In the genomic region with DNA sequence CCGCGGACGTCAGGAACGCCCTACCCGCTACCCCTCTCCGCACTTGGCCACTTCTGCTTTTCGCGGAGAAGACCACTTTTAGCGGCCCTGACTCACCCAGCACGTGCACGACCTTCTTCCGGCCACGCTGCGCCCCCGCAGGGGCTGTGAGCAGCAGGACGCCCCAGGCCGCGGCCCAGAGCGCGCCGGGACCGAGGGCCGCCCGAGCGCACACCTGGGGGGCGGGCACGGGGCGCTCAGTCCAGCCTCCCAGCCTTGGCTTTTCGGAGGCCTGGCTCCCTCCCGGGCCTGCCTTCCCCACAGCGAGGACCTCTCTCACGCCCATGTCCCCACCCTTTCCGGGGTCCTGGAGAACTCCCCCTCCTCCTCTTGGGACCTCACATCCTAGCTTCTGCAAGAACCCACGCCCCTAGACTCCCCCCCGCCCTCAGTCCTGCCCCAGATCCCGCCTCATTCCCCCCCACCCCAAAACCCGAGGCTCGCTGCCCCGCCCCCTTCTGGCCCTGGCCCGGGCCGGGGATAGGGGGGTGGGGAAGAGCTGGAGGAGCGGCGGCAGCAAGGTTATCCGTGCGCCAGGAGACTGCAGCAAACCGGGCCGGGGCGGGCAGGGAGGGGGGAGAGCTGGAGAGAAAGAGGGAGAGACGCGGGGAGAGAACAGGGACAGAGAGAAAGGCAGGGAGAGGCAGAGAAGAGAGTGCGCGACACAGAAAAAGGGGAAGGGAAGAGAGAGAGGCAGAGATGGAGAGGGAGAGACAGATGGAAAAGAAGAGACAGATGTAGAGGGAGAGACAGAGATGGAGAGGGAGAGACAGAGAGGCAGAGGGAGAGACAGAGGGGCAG, we compare ENCODE assay signal across 11 cellular contexts. TPM values are rescaled to one million over a fixed set of nuclear protein-coding genes. Genes with fewer than 3 reads are reported as not detected.
DNase-seq lines count a peak whose midpoint lies in the region; TF ChIP-seq lines count a peak whose summit lies in the region.
"Had no signal": no experiment of that assay in that cellular context is flagged by ENCODE, and none has a peak within 500 bp of the region (broad histone marks: within the 10 kb centered on the region; RNA-seq: fewer than 3 reads in every experiment).

No MANE protein-coding gene starts in this region.

- TF ChIP-seq POLR2A in Peyer's patch (IDR thresholded peaks at IDR 0.05), result no peak
- TF ChIP-seq POLR2A in transverse colon (IDR thresholded peaks at IDR 0.05), result no peak

- H3K4me1 ChIP-seq in HUES64 (ENCODE audit: insufficient read depth, low read length) (no peaks in the 10 kb centered on the region), mesodermal cell (ENCODE audit: control insufficient read depth, insufficient read depth, low read length, poor library complexity, severe bottlenecking) (peaks cover 7% of the 10 kb centered on the region), Peyer's patch (peaks cover 0 to 13% (median 3%) of the 10 kb centered on the region in 4 donors), transverse colon (peaks cover 0 to 7% (median 0%) of the 10 kb centered on the region in 4 donors)
- H3K4me1 ChIP-seq: right lobe of liver had no signal

- TF ChIP-seq CTCF in AG04450 (IDR thresholded peaks at IDR 0.05; ENCODE audit: low read depth, low read length) (no peak), astrocyte of the cerebellum (IDR thresholded peaks at IDR 0.05; ENCODE audit: low read depth, low read length, missing control alignments) (no peak), Peyer's patch (IDR thresholded peaks at IDR 0.05) (no peak), GM10248 (IDR thresholded peaks at IDR 0.05; ENCODE audit: control extremely low read depth, extremely low read depth, low read depth, missing control alignments) (no peak), transverse colon (IDR thresholded peaks at IDR 0.05) (no peak)

- in situ Hi-C loops in astrocyte of the cerebellum (cut with HindIII; ENCODE audit: low sequenced_read_pairs), result no loop called here
- in situ Hi-C loops in transverse colon (cut with MboI; ENCODE audit: low pct_ligation_motif_present in 1 of 4, low pct_unique_long_range_greater_than_20kb in 1 of 4, low sequenced_read_pairs in 3 of 4), result no loop called here

- peaks cover 36% of the 10 kb centered on the region for H3K27me3 ChIP-seq in AG04450 (ENCODE audit: control insufficient read depth, insufficient read depth, low read length)
- peaks cover 33% of the 10 kb centered on the region for H3K27me3 ChIP-seq in HUES64 (ENCODE audit: insufficient read depth, low read length)
- peaks cover 0 to 8% of the 10 kb centered on the region in 2 donors for H3K27me3 ChIP-seq in Peyer's patch
- peaks cover 54% of the 10 kb centered on the region for H3K27me3 ChIP-seq in transverse colon
- H3K27me3 ChIP-seq: right lobe of liver had no signal

- CTCF ChIA-PET in AG04450 (lab: Charles Lee), result interaction anchor here (0.6 kb wide), 1 partner anchor 102 kb away, joined by 4 read pairs; no protein-coding TSS in a partner anchor
- CTCF ChIA-PET in GM10248 (lab: Yijun Ruan, JAX), result no interaction called here

- intact Hi-C loops in transverse colon (cut with DNase I; ENCODE audit: low total_unique reads), result no loop called here

- peak overlapping the region; percentile 32 for H3K4me3 ChIP-seq in AG04450 (ENCODE audit: low read depth, low read length)
- peak overlapping the region; percentile 72 for H3K4me3 ChIP-seq in HUES64 (ENCODE audit: low read length)
- H3K4me3 ChIP-seq in astrocyte of the cerebellum (ENCODE audit: low read depth, low read length), result peak overlapping the region; percentile 10
- peak overlapping the region; percentile 33 for H3K4me3 ChIP-seq in mesodermal cell (ENCODE audit: extremely low read depth, insufficient read depth, low read length, poor library complexity, severe bottlenecking)
- H3K4me3 ChIP-seq in Peyer's patch, result peak overlapping the region in 2 of 4 donors; percentile 25 to 30
- peak overlapping the region in 1 of 4 donors; percentile 33 for H3K4me3 ChIP-seq in transverse colon
- H3K4me3 ChIP-seq: right lobe of liver had no signal

- no peak overlapping the region for H3K27ac ChIP-seq in AG04450 (ENCODE audit: low read depth, low read length)
- no peak overlapping the region; the same call in 1 of the 2 replicates for H3K27ac ChIP-seq in HUES64 (ENCODE audit: low read depth, low read length)
- no peak overlapping the region for H3K27ac ChIP-seq in mesodermal cell (ENCODE audit: low read depth, low read length, severe bottlenecking)
- H3K27ac ChIP-seq in Peyer's patch, result no peak overlapping the region
- H3K27ac ChIP-seq in transverse colon, result no peak overlapping the region
- H3K27ac ChIP-seq: right lobe of liver had no signal

- H3K36me3 ChIP-seq in HUES64 (ENCODE audit: insufficient read depth, low read length) (no peaks in the 10 kb centered on the region), mesodermal cell (ENCODE audit: control insufficient read depth, insufficient read depth, low read length) (no peaks in the 10 kb centered on the region), Peyer's patch (peaks cover 0 to 4% (median 0%) of the 10 kb centered on the region in 3 donors), transverse colon (no peaks in the 10 kb centered on the region)
- H3K36me3 ChIP-seq: right lobe of liver had no signal

- H3K9me3 ChIP-seq in AG04450 (ENCODE audit: control insufficient read depth, insufficient read depth, low read length), result peaks cover 13% of the 10 kb centered on the region
- no peaks in the 10 kb centered on the region for H3K9me3 ChIP-seq in HUES64 (ENCODE audit: insufficient read depth, low read depth, low read length)
- no peaks in the 10 kb centered on the region for H3K9me3 ChIP-seq in mesodermal cell (ENCODE audit: control insufficient read depth, low read length)
- H3K9me3 ChIP-seq in Peyer's patch, result no peaks in the 10 kb centered on the region
- no peaks in the 10 kb centered on the region for H3K9me3 ChIP-seq in transverse colon
- H3K9me3 ChIP-seq: right lobe of liver had no signal

- WGBS in HUES64, result 1% methylated on average over 50 of the region's 52 CpGs
- 4 to 8% methylated on average over 40 to 45 of the region's 52 CpGs for WGBS in mesodermal cell (ENCODE audit: insufficient coverage in 2 of 2), 2 experiments
- 8 to 18% methylated on average over 4 to 34 of the region's 52 CpGs for WGBS in transverse colon (ENCODE audit: low coverage in 1 of 2), 2 donors

- peak overlapping the region; percentile 72 for H3K9ac ChIP-seq in HUES64 (ENCODE audit: low read depth, low read length)

- DNase-seq in AG04450 (ENCODE audit: low read depth, low spot score) (no peak), astrocyte of the cerebellum (ENCODE audit: low read depth) (no peak), Peyer's patch (no peak), GM10248 (ENCODE audit: extremely low spot score) (no peak), transverse colon (no peak), NCI-H526 treated with DMSO at 0.1 percent for 48 hours (lab: John Stamatoyannopoulos, UW) (no peak)
- DNase-seq: DND-41, right lobe of liver had no signal

- no peak for TF ChIP-seq EP300 in transverse colon (IDR thresholded peaks at IDR 0.05; ENCODE audit: low read depth)

- POLR2A ChIA-PET in AG04450 (lab: Yijun Ruan, JAX) (no interaction called here), GM10248 (lab: Yijun Ruan, JAX) (no interaction called here)

RNA-seq across cellular contexts. Expression of gene TM6SF2, which starts 11.5 kb away (rescaled TPM):
- polyA plus RNA-seq in AG04450 (2011; rRNA removed), result 0.86 and 1.0 TPM in 2 replicates
- polyA minus RNA-seq in AG04450 (2011; rRNA and poly(A)+ RNA removed), result 0.83 and 1.0 TPM in 2 replicates
- 1.7 TPM for polyA plus RNA-seq in HUES64 (2013, experiment 1 of 2)
- 4.0 TPM for polyA plus RNA-seq in HUES64 (2013, experiment 2 of 2)
- 10.8 TPM for polyA plus RNA-seq in mesodermal cell (2013, experiment 1 of 2)
- polyA plus RNA-seq in mesodermal cell (2013, experiment 2 of 2), result 8.1 TPM
- total RNA-seq in Peyer's patch (100 to 1,000 TPM in 3 of 4 donors, 10 to 100 TPM in 1; 31.4 to 534 (median 463) TPM), transverse colon (10 to 100 TPM in 2 of 4 donors, 1 to 10 TPM in 2; 4.0 to 54.6 (median 17.5) TPM)
- total RNA-seq: activated naive CD4-positive, alpha-beta T cell treated with anti-CD3 and anti-CD28 coated beads, Interleukin-2, amount 50 U/mL, for 72 hours had no signal

RNA-seq across cellular contexts. Expression of gene NCAN, which starts 49.8 kb away (rescaled TPM):
- not detected in 2 replicates for polyA plus RNA-seq in AG04450 (2011; rRNA removed)
- polyA minus RNA-seq in AG04450 (2011; rRNA and poly(A)+ RNA removed), result 0.05 TPM in 1 of 2 replicates, not detected in the other
- 1.4 TPM for polyA plus RNA-seq in HUES64 (2013, experiment 1 of 2)
- polyA plus RNA-seq in HUES64 (2013, experiment 2 of 2), result 1.8 TPM
- polyA plus RNA-seq in mesodermal cell (2013, experiment 1 of 2), result 1.3 TPM
- polyA plus RNA-seq in mesodermal cell (2013, experiment 2 of 2), result 0.81 TPM
- not detected for total RNA-seq in Peyer's patch
- total RNA-seq in transverse colon, result under 1 TPM in 1 of 4 donors, not detected in 3; 0.16 TPM
- total RNA-seq: activated naive CD4-positive, alpha-beta T cell treated with anti-CD3 and anti-CD28 coated beads, Interleukin-2, amount 50 U/mL, for 72 hours had no signal

RNA-seq across cellular contexts. Expression of gene NR2C2AP, which starts 58.4 kb away (rescaled TPM):
- 3.8 and 4.1 TPM in 2 replicates for polyA plus RNA-seq in AG04450 (2011; rRNA removed)
- polyA minus RNA-seq in AG04450 (2011; rRNA and poly(A)+ RNA removed), result 7.1 TPM in 2 replicates
- 9.9 TPM for polyA plus RNA-seq in HUES64 (2013, experiment 1 of 2)
- polyA plus RNA-seq in HUES64 (2013, experiment 2 of 2), result 9.6 TPM
- 6.2 TPM for polyA plus RNA-seq in mesodermal cell (2013, experiment 1 of 2)
- 5.0 TPM for polyA plus RNA-seq in mesodermal cell (2013, experiment 2 of 2)
- 10 to 100 TPM in 2 of 4 donors, 1 to 10 TPM in 2; 5.0 to 11.6 (median 8.7) TPM for total RNA-seq in Peyer's patch
- 10 to 100 TPM in 1 of 4 donors, 1 to 10 TPM in 3; 2.2 to 12.3 (median 6.4) TPM for total RNA-seq in transverse colon

RNA-seq across cellular contexts. Expression of gene SUGP1, which starts 58.7 kb away (rescaled TPM):
- polyA plus RNA-seq in AG04450 (2011; rRNA removed), result 25.2 and 34.9 TPM in 2 replicates
- 39.2 and 41.5 TPM in 2 replicates for polyA minus RNA-seq in AG04450 (2011; rRNA and poly(A)+ RNA removed)
- 34.6 TPM for polyA plus RNA-seq in HUES64 (2013, experiment 1 of 2)
- polyA plus RNA-seq in HUES64 (2013, experiment 2 of 2), result 35.8 TPM
- 45.6 TPM for polyA plus RNA-seq in mesodermal cell (2013, experiment 1 of 2)
- 46.8 TPM for polyA plus RNA-seq in mesodermal cell (2013, experiment 2 of 2)
- total RNA-seq in Peyer's patch (10 to 100 TPM; 49.5 to 58.6 (median 55.2) TPM), transverse colon (100 to 1,000 TPM in 1 of 4 donors, 10 to 100 TPM in 3; 31.1 to 118 (median 66.5) TPM)

RNA-seq across cellular contexts. Expression of gene MAU2, which starts 59.1 kb away (rescaled TPM):
- 14.7 and 20.0 TPM in 2 replicates for polyA plus RNA-seq in AG04450 (2011; rRNA removed)
- polyA minus RNA-seq in AG04450 (2011; rRNA and poly(A)+ RNA removed), result 50.6 and 98.8 TPM in 2 replicates
- 16.7 TPM for polyA plus RNA-seq in HUES64 (2013, experiment 1 of 2)
- 17.7 TPM for polyA plus RNA-seq in HUES64 (2013, experiment 2 of 2)
- polyA plus RNA-seq in mesodermal cell (2013, experiment 1 of 2), result 29.7 TPM
- 25.8 TPM for polyA plus RNA-seq in mesodermal cell (2013, experiment 2 of 2)
- 100 to 1,000 TPM in 3 of 4 donors, 10 to 100 TPM in 1; 79.3 to 160 (median 130) TPM for total RNA-seq in Peyer's patch
- 100 to 1,000 TPM in 1 of 4 donors, 10 to 100 TPM in 3; 59.1 to 214 (median 79.2) TPM for total RNA-seq in transverse colon
